ENCODE assay signal across 1 cellular context in the genomic region with DNA sequence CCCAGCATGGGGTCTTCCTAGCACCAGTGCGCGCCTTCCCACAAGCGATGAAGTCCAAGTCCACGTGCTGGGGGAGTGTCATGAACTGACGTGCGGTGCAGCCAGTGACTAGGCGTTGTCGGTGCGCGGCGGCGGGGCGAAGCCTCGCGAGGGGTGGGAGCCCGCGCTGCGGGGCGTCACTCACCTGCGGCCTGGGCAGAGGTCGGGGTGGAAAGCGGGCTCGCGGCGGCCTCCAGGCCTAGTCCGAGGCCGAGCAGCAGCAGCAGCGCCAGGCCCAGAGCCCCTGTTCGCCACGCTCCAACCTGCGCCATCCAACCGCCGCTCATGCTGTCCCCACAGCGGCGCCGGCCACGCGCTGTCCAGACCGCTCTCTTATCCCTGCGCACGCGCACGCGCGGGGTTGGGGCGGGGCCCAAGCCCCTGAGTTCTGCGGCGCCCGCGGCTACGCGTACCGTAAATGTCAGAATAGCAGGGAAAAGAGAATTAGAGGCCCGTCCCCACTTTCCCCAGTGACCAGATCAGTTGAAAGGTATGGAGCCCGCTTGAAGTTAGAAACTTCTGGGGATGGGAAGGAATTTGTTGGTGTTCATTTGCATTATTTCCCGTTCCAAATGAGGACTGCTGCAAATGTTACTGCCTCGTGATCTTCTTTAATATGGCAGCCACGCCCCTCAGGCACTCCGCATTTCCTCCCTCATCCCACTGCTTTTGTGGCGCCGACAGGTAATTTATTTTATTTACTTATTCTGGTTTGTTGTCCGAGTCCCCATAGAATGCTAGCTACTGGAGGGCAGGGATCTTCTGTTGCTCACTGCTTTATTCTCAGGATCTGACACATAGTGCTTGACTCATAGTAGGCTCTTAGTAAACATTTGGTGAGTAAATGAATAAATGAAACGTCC.
A peak's percentile ranks its signal among the peaks of the same experiment; 100 is the strongest.
TF ChIP-seq lines count a peak whose summit lies in the region.

A gene (minus strand): TSS at position 394 of the 902 bp plus-strand sequence. CDS start 68 bp downstream, at position 326.

TF ChIP-seq in HCT116, 20 proteins besides CTCF, POLR2A, EP300 and RAD21 (continued from another document):
- TF ChIP-seq, protein P1, sequence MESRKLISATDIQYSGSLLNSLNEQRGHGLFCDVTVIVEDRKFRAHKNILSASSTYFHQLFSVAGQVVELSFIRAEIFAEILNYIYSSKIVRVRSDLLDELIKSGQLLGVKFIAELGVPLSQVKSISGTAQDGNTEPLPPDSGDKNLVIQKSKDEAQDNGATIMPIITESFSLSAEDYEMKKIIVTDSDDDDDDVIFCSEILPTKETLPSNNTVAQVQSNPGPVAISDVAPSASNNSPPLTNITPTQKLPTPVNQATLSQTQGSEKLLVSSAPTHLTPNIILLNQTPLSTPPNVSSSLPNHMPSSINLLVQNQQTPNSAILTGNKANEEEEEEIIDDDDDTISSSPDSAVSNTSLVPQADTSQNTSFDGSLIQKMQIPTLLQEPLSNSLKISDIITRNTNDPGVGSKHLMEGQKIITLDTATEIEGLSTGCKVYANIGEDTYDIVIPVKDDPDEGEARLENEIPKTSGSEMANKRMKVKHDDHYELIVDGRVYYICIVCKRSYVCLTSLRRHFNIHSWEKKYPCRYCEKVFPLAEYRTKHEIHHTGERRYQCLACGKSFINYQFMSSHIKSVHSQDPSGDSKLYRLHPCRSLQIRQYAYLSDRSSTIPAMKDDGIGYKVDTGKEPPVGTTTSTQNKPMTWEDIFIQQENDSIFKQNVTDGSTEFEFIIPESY (IDR thresholded peaks at IDR 0.05; ENCODE audit: extremely low read depth, insufficient replicate concordance, low read length) = peak; percentile 92
- TF ChIP-seq ZFX (IDR thresholded peaks at IDR 0.05) (peak; percentile 94; the same call in 1 of the 2 replicates), EZH2 (IDR thresholded peaks at IDR 0.05) (no peak), TCF7L2 (IDR thresholded peaks at IDR 0.05; ENCODE audit: borderline replicate concordance, extremely low read depth, insufficient read depth, insufficient read length) (peak; percentile 84), SRF (IDR thresholded peaks at IDR 0.05; ENCODE audit: low read depth) (no peak), SP1 (IDR thresholded peaks at IDR 0.05; ENCODE audit: low read depth) (peak; percentile 66)
- TF ChIP-seq, protein P2, sequence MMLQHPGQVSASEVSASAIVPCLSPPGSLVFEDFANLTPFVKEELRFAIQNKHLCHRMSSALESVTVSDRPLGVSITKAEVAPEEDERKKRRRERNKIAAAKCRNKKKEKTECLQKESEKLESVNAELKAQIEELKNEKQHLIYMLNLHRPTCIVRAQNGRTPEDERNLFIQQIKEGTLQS (IDR thresholded peaks at IDR 0.05) = no peak
- TF ChIP-seq, protein P3, sequence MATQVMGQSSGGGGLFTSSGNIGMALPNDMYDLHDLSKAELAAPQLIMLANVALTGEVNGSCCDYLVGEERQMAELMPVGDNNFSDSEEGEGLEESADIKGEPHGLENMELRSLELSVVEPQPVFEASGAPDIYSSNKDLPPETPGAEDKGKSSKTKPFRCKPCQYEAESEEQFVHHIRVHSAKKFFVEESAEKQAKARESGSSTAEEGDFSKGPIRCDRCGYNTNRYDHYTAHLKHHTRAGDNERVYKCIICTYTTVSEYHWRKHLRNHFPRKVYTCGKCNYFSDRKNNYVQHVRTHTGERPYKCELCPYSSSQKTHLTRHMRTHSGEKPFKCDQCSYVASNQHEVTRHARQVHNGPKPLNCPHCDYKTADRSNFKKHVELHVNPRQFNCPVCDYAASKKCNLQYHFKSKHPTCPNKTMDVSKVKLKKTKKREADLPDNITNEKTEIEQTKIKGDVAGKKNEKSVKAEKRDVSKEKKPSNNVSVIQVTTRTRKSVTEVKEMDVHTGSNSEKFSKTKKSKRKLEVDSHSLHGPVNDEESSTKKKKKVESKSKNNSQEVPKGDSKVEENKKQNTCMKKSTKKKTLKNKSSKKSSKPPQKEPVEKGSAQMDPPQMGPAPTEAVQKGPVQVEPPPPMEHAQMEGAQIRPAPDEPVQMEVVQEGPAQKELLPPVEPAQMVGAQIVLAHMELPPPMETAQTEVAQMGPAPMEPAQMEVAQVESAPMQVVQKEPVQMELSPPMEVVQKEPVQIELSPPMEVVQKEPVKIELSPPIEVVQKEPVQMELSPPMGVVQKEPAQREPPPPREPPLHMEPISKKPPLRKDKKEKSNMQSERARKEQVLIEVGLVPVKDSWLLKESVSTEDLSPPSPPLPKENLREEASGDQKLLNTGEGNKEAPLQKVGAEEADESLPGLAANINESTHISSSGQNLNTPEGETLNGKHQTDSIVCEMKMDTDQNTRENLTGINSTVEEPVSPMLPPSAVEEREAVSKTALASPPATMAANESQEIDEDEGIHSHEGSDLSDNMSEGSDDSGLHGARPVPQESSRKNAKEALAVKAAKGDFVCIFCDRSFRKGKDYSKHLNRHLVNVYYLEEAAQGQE (IDR thresholded peaks at IDR 0.05; ENCODE audit: low read depth) = no peak
- TF ChIP-seq, protein P4, sequence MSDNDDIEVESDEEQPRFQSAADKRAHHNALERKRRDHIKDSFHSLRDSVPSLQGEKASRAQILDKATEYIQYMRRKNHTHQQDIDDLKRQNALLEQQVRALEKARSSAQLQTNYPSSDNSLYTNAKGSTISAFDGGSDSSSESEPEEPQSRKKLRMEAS (IDR thresholded peaks at IDR 0.05) = peak; percentile 99
